8 cellular contexts compared by ENCODE assay signal in the genomic region with DNA sequence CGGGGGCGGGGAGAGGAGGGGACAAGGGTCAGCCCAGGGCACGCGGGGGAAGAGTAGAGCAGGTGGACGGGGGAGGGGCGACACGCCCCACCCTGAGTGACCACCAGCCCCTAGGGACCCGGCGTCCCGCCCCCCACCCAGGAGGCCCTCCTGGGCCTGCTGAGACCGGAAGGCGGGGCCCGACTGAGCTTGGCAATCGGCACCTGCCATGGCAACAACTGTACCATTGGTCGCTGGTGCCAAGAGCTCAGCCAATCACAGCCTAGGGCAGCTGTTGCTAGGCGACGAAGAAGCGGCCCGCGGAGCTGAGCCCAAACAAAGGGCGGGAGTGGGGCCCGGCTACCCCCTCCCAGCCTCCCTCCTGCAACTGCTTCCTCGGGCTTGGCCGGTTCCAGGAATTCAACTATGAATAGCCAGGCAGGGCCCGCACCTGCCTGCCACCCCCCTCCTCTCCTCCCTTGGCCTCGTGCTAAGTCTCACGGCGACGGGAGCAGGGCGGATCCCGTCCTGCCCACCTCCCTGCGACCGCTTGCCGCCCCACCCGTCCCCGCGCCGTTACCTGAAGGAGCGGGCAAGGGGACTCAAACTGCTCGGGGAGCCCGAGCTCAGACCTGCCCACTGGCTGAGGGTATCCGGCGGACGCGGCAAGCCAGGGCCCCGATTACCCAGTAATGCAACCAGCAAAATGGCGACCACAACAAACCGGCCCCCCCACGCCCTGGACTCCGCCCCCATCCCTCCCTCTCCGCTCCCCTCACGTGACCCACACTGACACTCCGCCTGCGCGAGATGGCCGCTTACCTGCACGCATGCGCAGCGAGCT. TPM values are rescaled to one million over a fixed set of nuclear protein-coding genes. Genes with fewer than 3 reads are reported as not detected.
DNase-seq lines count a peak whose midpoint lies in the region; ATAC-seq and TF ChIP-seq lines count a peak whose summit lies in the region.

A gene (minus strand): TSS at position 699 of the 823 bp plus-strand sequence. CDS start 2,295 bp downstream, outside the sequence.

- TF ChIP-seq CTCF in ascending aorta (IDR thresholded peaks at IDR 0.05) (no peak), upper lobe of left lung (IDR thresholded peaks at IDR 0.05) (peak in 1 of 6 experiments; percentile 24)

- no peak for TF ChIP-seq EP300 in upper lobe of left lung (IDR thresholded peaks at IDR 0.05)

- no peaks in the 10 kb centered on the region for H3K9me3 ChIP-seq in ascending aorta
- no peaks in the 10 kb centered on the region for H3K9me3 ChIP-seq in upper lobe of left lung

- H3K27me3 ChIP-seq in ascending aorta, result no peaks in the 10 kb centered on the region
- H3K27me3 ChIP-seq in upper lobe of left lung, result no peaks in the 10 kb centered on the region

- peak; percentile 91 for ATAC-seq in left ventricle myocardium superior
- peak; percentile 97 for ATAC-seq in upper lobe of left lung (ENCODE audit: low FRiP score in 2 of 2)

- peak within 1 kb of the TSS; percentile 75 to 99 for H3K4me3 ChIP-seq in ascending aorta
- peak within 1 kb of the TSS; percentile 94 to 99 (median 96) for H3K4me3 ChIP-seq in upper lobe of left lung

- 1 to 4% methylated on average over 5 to 36 of the region's 59 CpGs for WGBS in upper lobe of left lung, 2 donors

- DNase-seq in GDM1 (lab: John Stamatoyannopoulos, UW) (peak; percentile 78), HCEC 1CT (peak; percentile 92), NCI-H1092 (lab: John Stamatoyannopoulos, UW) (peak; percentile 93), T-helper 2 cell (peak; percentile 91 to 98 (median 97)), ascending aorta (ENCODE audit: low spot score in 2 of 2) (peak; percentile 91 to 99), left ventricle myocardium superior (peak; percentile 98), posterior vena cava (ENCODE audit: low spot score) (peak; percentile 99), upper lobe of left lung (peak; percentile 97 to 98)

- peak in 3 of 4 donors; percentile 51 to 70 (median 54) for TF ChIP-seq POLR2A in upper lobe of left lung (IDR thresholded peaks at IDR 0.05)

- intact Hi-C loops in ascending aorta (cut with DNase I), result loop anchor here (1.0 to 10.0 kb wide), 7 partner anchors 9 to 709 kb away; a partner anchor contains a TSS
- intact Hi-C loops in left ventricle myocardium superior (cut with micrococcal nuclease), result no loop called here
- intact Hi-C loops in posterior vena cava (cut with DNase I), result no loop called here

- peak within 1 kb of the TSS; percentile 77 to 93 for H3K27ac ChIP-seq in ascending aorta
- peak within 1 kb of the TSS; percentile 82 to 96 (median 86) for H3K27ac ChIP-seq in upper lobe of left lung

- peaks cover 36 to 68% of the 10 kb centered on the region in 2 donors for H3K36me3 ChIP-seq in ascending aorta
- H3K36me3 ChIP-seq in upper lobe of left lung, result peaks cover 24 to 70% (median 49%) of the 10 kb centered on the region in 4 donors

- peaks cover 0 to 17% of the 10 kb centered on the region in 2 donors for H3K4me1 ChIP-seq in ascending aorta
- peaks cover 17 to 23% (median 20%) of the 10 kb centered on the region in 4 donors for H3K4me1 ChIP-seq in upper lobe of left lung

RNA-seq across cellular contexts. Expression of the gene that starts here (rescaled TPM):
- total RNA-seq in ascending aorta, result 34.7 TPM
- total RNA-seq in left ventricle myocardium superior, result 27.3 TPM
- 1 to 10 TPM; 5.4 to 8.7 TPM for total RNA-seq in posterior vena cava
- 10 to 100 TPM; 14.6 to 33.6 (median 23.2) TPM for total RNA-seq in upper lobe of left lung

Comparison
In these comparisons a context has a peak if more than half of its experiments do, and no peak if none do; other contexts are left out.
1. Peak in every context shown above with its lines: DNase-seq, ATAC-seq, H3K4me3 ChIP-seq and H3K27ac ChIP-seq.